In genomic region chr21:34889287-34889536, GRCh38 we compare ENCODE assay signal across 8 cellular contexts.
DNase-seq lines count a peak whose midpoint lies in the region; ATAC-seq and TF ChIP-seq lines count a peak whose summit lies in the region.

No MANE protein-coding gene starts in this region.

- H3K9me3 Mint-ChIP-seq in dendritic cell treated with granulocyte-macrophage colony-stimulating factor and Interleukin-4, amounts not matched to agents 40 ng/mL and 50 ng/mL, for 4 days = no peaks in the 10 kb centered on the region
- no peaks in the 10 kb centered on the region for H3K9me3 Mint-ChIP-seq in memory B cell

- ATAC-seq in memory B cell (ENCODE audit: low read depth) = peak; percentile 12

- H3K4me1 ChIP-seq in ACC112 (ENCODE audit: control insufficient read depth, insufficient read depth, low read length, unreplicated experiment) (no peaks in the 10 kb centered on the region), subcutaneous abdominal adipose tissue (ENCODE audit: control insufficient read depth in 5 of 5, insufficient read depth in 5 of 5, low read length in 5 of 5) (peaks cover 1 to 38% (median 26%) of the 10 kb centered on the region in 5 donors)

- no peaks in the 10 kb centered on the region for H3K9me3 ChIP-seq in subcutaneous abdominal adipose tissue (ENCODE audit: control insufficient read depth in 5 of 5, low read length in 5 of 5)

- H3K27me3 ChIP-seq in ACC112 (ENCODE audit: insufficient read depth, low read length) = no peaks in the 10 kb centered on the region
- H3K27me3 ChIP-seq in subcutaneous abdominal adipose tissue (ENCODE audit: control insufficient read depth in 5 of 5, insufficient read depth in 4 of 5, low read length in 5 of 5) = peaks cover 0 to 18% (median 12%) of the 10 kb centered on the region in 5 donors

- no peak for TF ChIP-seq EP300 in Ishikawa (IDR thresholded peaks at IDR 0.05; ENCODE audit: borderline replicate concordance)

- peaks cover 10% of the 10 kb centered on the region for H3K4me1 Mint-ChIP-seq in dendritic cell treated with granulocyte-macrophage colony-stimulating factor and Interleukin-4, amounts not matched to agents 40 ng/mL and 50 ng/mL, for 4 days (ENCODE audit: low read depth)
- H3K4me1 Mint-ChIP-seq in memory B cell = peaks cover 11% of the 10 kb centered on the region

- H3K79me2 ChIP-seq in ACC112 (ENCODE audit: control insufficient read depth, insufficient read depth, low read length, unreplicated experiment) = peaks cover 41% of the 10 kb centered on the region

- H3K9ac ChIP-seq in subcutaneous abdominal adipose tissue (ENCODE audit: low read length in 5 of 5) = peak overlapping the region in 4 of 5 donors; percentile 79 to 94 (median 89)

- no peak for TF ChIP-seq CTCF in VCaP (conservative IDR thresholded peaks at IDR 0.05)

- no peaks in the 10 kb centered on the region for H3K27me3 Mint-ChIP-seq in dendritic cell treated with granulocyte-macrophage colony-stimulating factor and Interleukin-4, amounts not matched to agents 40 ng/mL and 50 ng/mL, for 4 days
- H3K27me3 Mint-ChIP-seq in memory B cell = no peaks in the 10 kb centered on the region

- peak overlapping the region; percentile 90 for H3K4me3 Mint-ChIP-seq in dendritic cell treated with granulocyte-macrophage colony-stimulating factor and Interleukin-4, amounts not matched to agents 40 ng/mL and 50 ng/mL, for 4 days
- H3K4me3 Mint-ChIP-seq in memory B cell = peak overlapping the region; percentile 93

- no peak for TF ChIP-seq RAD21 in Ishikawa (IDR thresholded peaks at IDR 0.05; ENCODE audit: low read depth)

- H3K36me3 ChIP-seq in ACC112 (ENCODE audit: insufficient read depth, low read length) (no peaks in the 10 kb centered on the region; the same call in 1 of the 2 replicates), subcutaneous abdominal adipose tissue (ENCODE audit: control insufficient read depth in 5 of 5, insufficient read depth in 5 of 5, low read length in 5 of 5) (peaks cover 0 to 3% (median 0%) of the 10 kb centered on the region in 5 donors)

- DNase-seq in GM19240 (ENCODE audit: insufficient read length, low spot score) = peak; percentile 23
- peak in 1 of 2 donors; percentile 46 for DNase-seq in memory B cell (ENCODE audit: low spot score in 2 of 2)
- DNase-seq in AML-193 (lab: John Stamatoyannopoulos, UW) = no peak

- H2AFZ ChIP-seq in ACC112 (ENCODE audit: low read length, unreplicated experiment) = no peak overlapping the region

- H3K4me3 ChIP-seq in ACC112 (ENCODE audit: low read depth, low read length) = peak overlapping the region; percentile 94
- peak overlapping the region in 4 of 5 donors; percentile 82 to 91 (median 86) for H3K4me3 ChIP-seq in subcutaneous abdominal adipose tissue (ENCODE audit: low read depth in 1 of 5, low read length in 5 of 5)

- intact Hi-C loops in dendritic cell treated with granulocyte-macrophage colony-stimulating factor and Interleukin-4, amounts not matched to agents 40 ng/mL and 50 ng/mL, for 4 days (cut with micrococcal nuclease) = loop anchor here (1.0 to 5.0 kb wide), 4 partner anchors 160 to 1043 kb away; partner anchors contain the start of gene RUNX1

- peaks cover 48% of the 10 kb centered on the region for H3K36me3 Mint-ChIP-seq in dendritic cell treated with granulocyte-macrophage colony-stimulating factor and Interleukin-4, amounts not matched to agents 40 ng/mL and 50 ng/mL, for 4 days (ENCODE audit: low read depth)
- H3K36me3 Mint-ChIP-seq in memory B cell = no peaks in the 10 kb centered on the region

- H3K27ac Mint-ChIP-seq in dendritic cell treated with granulocyte-macrophage colony-stimulating factor and Interleukin-4, amounts not matched to agents 40 ng/mL and 50 ng/mL, for 4 days = peak overlapping the region; percentile 97
- peak overlapping the region; percentile 86 for H3K27ac Mint-ChIP-seq in memory B cell

- peak overlapping the region; percentile 99 for H3K27ac ChIP-seq in ACC112 (ENCODE audit: low read depth, low read length)
- peak overlapping the region; percentile 93 for H3K27ac ChIP-seq in VCaP
- peak overlapping the region; percentile 97 for H3K27ac ChIP-seq in subcutaneous abdominal adipose tissue (ENCODE audit: low read depth, low read length)

TF ChIP-seq in Ishikawa, 13 proteins besides CTCF, POLR2A, EP300 and RAD21:
- TF ChIP-seq MAX (IDR thresholded peaks at IDR 0.05) = peak; percentile 73
- TF ChIP-seq, protein P1, sequence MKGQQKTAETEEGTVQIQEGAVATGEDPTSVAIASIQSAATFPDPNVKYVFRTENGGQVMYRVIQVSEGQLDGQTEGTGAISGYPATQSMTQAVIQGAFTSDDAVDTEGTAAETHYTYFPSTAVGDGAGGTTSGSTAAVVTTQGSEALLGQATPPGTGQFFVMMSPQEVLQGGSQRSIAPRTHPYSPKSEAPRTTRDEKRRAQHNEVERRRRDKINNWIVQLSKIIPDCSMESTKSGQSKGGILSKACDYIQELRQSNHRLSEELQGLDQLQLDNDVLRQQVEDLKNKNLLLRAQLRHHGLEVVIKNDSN (IDR thresholded peaks at IDR 0.05) = no peak
- peak; percentile 7; the same call in 1 of the 2 replicates for TF ChIP-seq TEAD4 (IDR thresholded peaks at IDR 0.05)
